Comparison of ENCODE assay signal across 20 cellular contexts in the genomic region with DNA sequence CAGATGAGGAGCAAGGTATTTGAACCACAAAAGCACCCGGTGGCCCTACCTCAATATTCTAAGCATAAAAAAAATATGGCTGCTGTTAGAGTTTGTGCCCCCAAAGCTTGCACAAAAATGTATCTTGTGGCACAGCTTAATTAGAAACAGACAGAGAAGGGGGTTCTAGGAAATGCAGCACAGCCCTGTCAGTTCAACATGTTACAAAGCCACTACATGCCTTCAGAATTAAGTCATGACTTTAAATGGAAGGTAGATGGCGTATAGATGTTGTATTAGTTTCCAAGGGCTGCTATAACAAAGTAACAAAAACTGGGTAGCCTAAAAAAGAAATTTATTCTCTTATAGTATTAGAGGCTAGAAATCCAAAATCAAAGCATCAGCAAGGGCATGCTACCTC.
DNase-seq lines count a peak whose midpoint lies in the region; ATAC-seq and TF ChIP-seq lines count a peak whose summit lies in the region.
"Had no signal": no experiment of that assay in that cellular context is flagged by ENCODE, and none has a peak within 500 bp of the region (broad histone marks: within the 10 kb centered on the region; RNA-seq: fewer than 3 reads in every experiment).

No MANE protein-coding gene starts in this region.

- H4K20me1 ChIP-seq in BLaER1 (no peaks in the 10 kb centered on the region), Loucy (ENCODE audit: insufficient read depth, low read length, poor library complexity, severe bottlenecking) (no peaks in the 10 kb centered on the region)

- H3K79me2 ChIP-seq in Loucy (ENCODE audit: insufficient read depth, low read length) = no peaks in the 10 kb centered on the region

- H3K27ac ChIP-seq in BLaER1 = no peak overlapping the region
- H3K27ac ChIP-seq in lower lobe of right lung = peak overlapping the region; percentile 68
- H3K27ac ChIP-seq in vagina = no peak overlapping the region
- H3K27ac ChIP-seq: RWPE1 had no signal

- peak overlapping the region; percentile 55; the same call in 1 of the 2 replicates for H3K4me2 ChIP-seq in BLaER1
- peak overlapping the region; percentile 61 for H3K4me2 ChIP-seq in Loucy (ENCODE audit: low read depth, low read length, poor library complexity, severe bottlenecking)

- H3K9ac ChIP-seq in BLaER1 = no peak overlapping the region
- H3K9ac ChIP-seq in Loucy (ENCODE audit: low read depth, low read length, poor library complexity, severe bottlenecking) = no peak overlapping the region

- H3K4me1 Mint-ChIP-seq in dendritic cell treated with granulocyte-macrophage colony-stimulating factor and Interleukin-4, amounts not matched to agents 40 ng/mL and 50 ng/mL, for 4 days (ENCODE audit: low read depth) = peaks cover 18% of the 10 kb centered on the region
- H3K4me1 Mint-ChIP-seq: B cell had no signal

- DNase-seq in lower lobe of right lung (no peak), MG63 (no peak), vagina (ENCODE audit: extremely low spot score in 2 of 2) (no peak), COLO668 (lab: John Stamatoyannopoulos, UW; ENCODE audit: unreplicated experiment) (no peak)
- DNase-seq: activated CD4-positive, CD25-positive, alpha-beta regulatory T cell; activated CD8-positive, alpha-beta memory T cell treated with anti-CD3 and anti-CD28 coated beads for 24 hours; DMS153; head of caudate nucleus; islet precursor cell; NCI-H1048; NCI-H2107; NCI-H774; retina; T-helper 17 cell had no signal

- no peak for ATAC-seq in lower lobe of right lung
- ATAC-seq in HG02678 (IDR thresholded peaks at IDR 0.05; ENCODE audit: unreplicated experiment) = no peak
- ATAC-seq: T-helper 17 cell had no signal

- H3K9me3 ChIP-seq in BLaER1 (no peaks in the 10 kb centered on the region), Loucy (ENCODE audit: insufficient read depth, low read depth, low read length) (no peaks in the 10 kb centered on the region), lower lobe of right lung (no peaks in the 10 kb centered on the region), MG63 (no peaks in the 10 kb centered on the region), vagina (no peaks in the 10 kb centered on the region)

- intact Hi-C loops in dendritic cell treated with granulocyte-macrophage colony-stimulating factor and Interleukin-4, amounts not matched to agents 40 ng/mL and 50 ng/mL, for 4 days (cut with micrococcal nuclease) = loop anchor here (5.0 kb wide), 1 partner anchor 207 kb away; no protein-coding TSS in a partner anchor
- intact Hi-C loops in lower lobe of right lung (cut with DNase I) (no loop called here), vagina (cut with DNase I) (no loop called here)

- no peaks in the 10 kb centered on the region for H3K36me3 Mint-ChIP-seq in dendritic cell treated with granulocyte-macrophage colony-stimulating factor and Interleukin-4, amounts not matched to agents 40 ng/mL and 50 ng/mL, for 4 days (ENCODE audit: low read depth)

- H3F3A ChIP-seq in Loucy (ENCODE audit: low read depth) = 0 out of 2 replicates have a peak, but pooled peaks cover 4% of the 10 kb centered on the region

- H3K4me1 ChIP-seq in BLaER1 (peaks cover 59% of the 10 kb centered on the region), Loucy (ENCODE audit: insufficient read depth, low read length, poor library complexity, severe bottlenecking) (peaks cover 60% of the 10 kb centered on the region), lower lobe of right lung (peaks cover 18% of the 10 kb centered on the region), vagina (no peaks in the 10 kb centered on the region)

- peak overlapping the region; percentile 85 for H3K27ac Mint-ChIP-seq in dendritic cell treated with granulocyte-macrophage colony-stimulating factor and Interleukin-4, amounts not matched to agents 40 ng/mL and 50 ng/mL, for 4 days
- H3K27ac Mint-ChIP-seq: B cell, T-helper 17 cell had no signal

- H3K27me3 ChIP-seq in BLaER1 = no peaks in the 10 kb centered on the region
- no peaks in the 10 kb centered on the region for H3K27me3 ChIP-seq in Loucy (ENCODE audit: insufficient read depth, low read length, poor library complexity, severe bottlenecking)
- H3K27me3 ChIP-seq in lower lobe of right lung (ENCODE audit: low read depth) = no peaks in the 10 kb centered on the region
- H3K27me3 ChIP-seq in MG63 = no peaks in the 10 kb centered on the region
- H3K27me3 ChIP-seq in vagina = no peaks in the 10 kb centered on the region

- no peak overlapping the region for H2AFZ ChIP-seq in Loucy (ENCODE audit: low read length)

- no peaks in the 10 kb centered on the region for H3K9me3 Mint-ChIP-seq in dendritic cell treated with granulocyte-macrophage colony-stimulating factor and Interleukin-4, amounts not matched to agents 40 ng/mL and 50 ng/mL, for 4 days

- H3K36me3 ChIP-seq in BLaER1 (no peaks in the 10 kb centered on the region), Loucy (ENCODE audit: insufficient read depth, low read length) (no peaks in the 10 kb centered on the region), lower lobe of right lung (no peaks in the 10 kb centered on the region), MG63 (no peaks in the 10 kb centered on the region), vagina (no peaks in the 10 kb centered on the region)

- peak; percentile 46 for TF ChIP-seq CTCF in Loucy (conservative IDR thresholded peaks at IDR 0.05; ENCODE audit: low read length)
- TF ChIP-seq CTCF in lower lobe of right lung (IDR thresholded peaks at IDR 0.05) = no peak
- TF ChIP-seq CTCF in vagina (IDR thresholded peaks at IDR 0.05) = no peak

- H3K27me3 Mint-ChIP-seq in dendritic cell treated with granulocyte-macrophage colony-stimulating factor and Interleukin-4, amounts not matched to agents 40 ng/mL and 50 ng/mL, for 4 days = peaks cover 6% of the 10 kb centered on the region

- no peaks in the 10 kb centered on the region for H3K9me2 ChIP-seq in Loucy (replicated peaks; ENCODE audit: low read depth, low read length)

- H3K4me3 Mint-ChIP-seq in dendritic cell treated with granulocyte-macrophage colony-stimulating factor and Interleukin-4, amounts not matched to agents 40 ng/mL and 50 ng/mL, for 4 days = no peak overlapping the region
- H3K4me3 Mint-ChIP-seq: B cell, T-helper 17 cell had no signal

- no peak for TF ChIP-seq POLR2A in vagina (IDR thresholded peaks at IDR 0.05)

- no peak overlapping the region for H3K4me3 ChIP-seq in BLaER1
- H3K4me3 ChIP-seq in Loucy (ENCODE audit: low read length, poor library complexity, severe bottlenecking) = no peak overlapping the region
- H3K4me3 ChIP-seq in lower lobe of right lung = no peak overlapping the region
- no peak overlapping the region for H3K4me3 ChIP-seq in MG63
- no peak overlapping the region for H3K4me3 ChIP-seq in vagina
